In the genomic region with DNA sequence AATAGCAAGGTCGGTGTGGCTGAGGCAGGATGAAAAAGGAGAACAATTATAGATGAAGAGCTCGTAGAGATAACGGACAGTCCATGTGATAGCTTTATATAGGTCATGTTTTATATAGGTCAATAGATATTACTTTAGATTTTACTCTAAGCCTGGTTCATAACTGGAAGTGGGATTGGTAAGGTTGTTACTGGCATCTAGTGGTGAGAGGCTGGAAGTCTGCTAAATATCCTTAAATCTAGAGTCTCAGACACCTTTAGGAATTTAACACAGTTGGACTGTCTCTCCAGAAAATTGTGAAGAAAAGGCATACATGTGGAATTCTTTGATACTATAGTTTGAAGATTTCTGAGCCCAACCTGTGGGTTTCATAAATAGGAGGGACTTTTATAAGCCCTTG, we compare ENCODE assay signal across 15 cellular contexts.
DNase-seq lines count a peak whose midpoint lies in the region; ATAC-seq, FAIRE-seq and TF ChIP-seq lines count a peak whose summit lies in the region.
"Had no signal": no experiment of that assay in that cellular context is flagged by ENCODE, and none has a peak within 500 bp of the region (broad histone marks: within the 10 kb centered on the region; RNA-seq: fewer than 3 reads in every experiment).

No MANE protein-coding gene starts in this region.

- H3K27ac ChIP-seq in AG04450 (ENCODE audit: low read depth, low read length) = no peak overlapping the region
- H3K27ac ChIP-seq: BLaER1, sigmoid colon, thyroid gland had no signal

- FAIRE-seq in RCC 7860 (lab: Jason Lieb, UNC) = peak; percentile 34

- peak; percentile 51 for TF ChIP-seq CTCF in AG04450 (IDR thresholded peaks at IDR 0.05; ENCODE audit: low read depth, low read length)
- no peak for TF ChIP-seq CTCF in GM13976 (IDR thresholded peaks at IDR 0.05; ENCODE audit: borderline replicate concordance, control extremely low read depth, extremely low read depth, insufficient read depth, missing control alignments)

- ATAC-seq in GM21515 (IDR thresholded peaks at IDR 0.05; ENCODE audit: unreplicated experiment) = no peak
- ATAC-seq: naive thymus-derived CD8-positive, alpha-beta T cell had no signal

- H3K4me3 ChIP-seq in AG04450 (ENCODE audit: low read depth, low read length) = no peak overlapping the region
- H3K4me3 ChIP-seq: BLaER1, sigmoid colon, thyroid gland had no signal

- POLR2A ChIA-PET in AG04450 (lab: Yijun Ruan, JAX) = no interaction called here

- no peaks in the 10 kb centered on the region for H3K27me3 ChIP-seq in AG04450 (ENCODE audit: control insufficient read depth, insufficient read depth, low read length)
- H3K27me3 ChIP-seq: BLaER1, sigmoid colon, thyroid gland had no signal

- DNase-seq in AG04450 (ENCODE audit: low read depth, low spot score) (no peak), GM13976 (ENCODE audit: low spot score) (peak; percentile 1), RCC 7860 (ENCODE audit: low spot score) (peak; percentile 32), foreskin melanocyte (peak; percentile 15), NCI-H524 treated with DMSO at 0.1 percent for 48 hours (lab: John Stamatoyannopoulos, UW) (no peak)
- DNase-seq in stimulated activated CD4-positive, alpha-beta T cell treated with anti-CD3 and anti-CD28 coated beads, Interleukin-1b, Interleukin-23, amount 100 ng/mL, for 48 hours = no peak
- no peak for DNase-seq in stimulated activated CD4-positive, alpha-beta T cell treated with anti-CD3 and anti-CD28 coated beads, Interleukin-15, amount 100 ng/mL, for 24 hours
- DNase-seq: amniotic stem cell; naive thymus-derived CD8-positive, alpha-beta T cell; NCI-H1436 treated with DMSO at 0.1 percent for 48 hours; sigmoid colon; T-helper 9 cell; thyroid gland had no signal

- CTCF ChIA-PET in AG04450 (lab: Charles Lee) = interaction anchor here (0.6 to 1.9 kb wide), 12 partner anchors 9 to 330 kb away, joined by 3 to 7 read pairs (median 3); no protein-coding TSS in a partner anchor

- in situ Hi-C loops in GM13976 (cut with MboI; ENCODE audit: low sequenced_read_pairs, unreplicated experiment) = no loop called here

- no peaks in the 10 kb centered on the region for H3K9me3 ChIP-seq in AG04450 (ENCODE audit: control insufficient read depth, insufficient read depth, low read length)
- H3K9me3 ChIP-seq: BLaER1, sigmoid colon, thyroid gland had no signal

Comparison
In these comparisons a context has a peak if more than half of its experiments do, and no peak if none do; other contexts are left out.
1. DNase-seq: peak in GM13976 (single experiment), RCC 7860 (single experiment) and foreskin melanocyte (single experiment); none in AG04450 (single experiment), stimulated activated CD4-positive, alpha-beta T cell treated with anti-CD3 and anti-CD28 coated beads, Interleukin-1b, Interleukin-23, amount 100 ng/mL, for 48 hours (single experiment), NCI-H524 treated with DMSO at 0.1 percent for 48 hours (single experiment) and stimulated activated CD4-positive, alpha-beta T cell treated with anti-CD3 and anti-CD28 coated beads, Interleukin-15, amount 100 ng/mL, for 24 hours (single experiment).